Comparison of ENCODE assay signal across 34 cellular contexts in the genomic region with DNA sequence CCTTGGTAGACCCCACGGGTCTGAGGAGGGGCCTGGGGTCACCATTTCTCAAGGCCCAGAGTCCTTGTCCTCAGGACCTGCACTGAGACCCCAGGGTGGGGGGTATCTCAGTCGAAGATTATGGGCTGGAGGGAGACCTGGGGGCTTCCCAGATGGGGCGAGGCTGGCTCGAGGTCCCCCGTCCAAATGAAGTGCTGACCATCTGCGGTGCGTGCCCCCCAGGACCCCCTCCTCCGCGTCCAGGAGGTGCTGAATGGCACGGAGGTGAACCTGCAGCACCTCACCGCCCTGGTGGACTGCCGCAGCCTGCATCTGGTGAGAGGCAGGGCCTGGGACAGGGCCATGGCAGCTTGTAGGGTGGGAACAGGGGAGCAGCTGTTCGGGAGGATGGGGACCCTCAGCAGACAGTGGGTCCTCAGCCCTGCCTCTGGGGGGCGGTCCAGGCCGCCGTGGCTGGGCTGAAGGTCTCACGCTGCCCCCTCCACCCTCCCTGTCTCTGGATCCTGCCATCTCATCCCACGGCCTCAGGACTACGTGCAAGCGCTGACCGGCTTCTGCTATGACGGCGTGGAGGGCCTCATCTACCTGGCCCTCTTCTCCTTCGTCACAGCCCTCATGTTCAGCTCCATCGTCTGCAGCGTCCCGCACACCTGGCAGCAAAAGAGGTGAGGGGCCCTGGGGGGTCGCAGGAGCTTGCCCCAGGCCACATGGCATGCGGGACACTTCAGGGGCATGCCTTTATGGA. TPM values are rescaled to one million over a fixed set of nuclear protein-coding genes. Genes with fewer than 3 reads are reported as not detected.
"Had no signal": no experiment of that assay in that cellular context is flagged by ENCODE, and none has a peak within 500 bp of the region (broad histone marks: within the 10 kb centered on the region; RNA-seq: fewer than 3 reads in every experiment).

No MANE protein-coding gene starts in this region.

- H3K27ac Mint-ChIP-seq: activated B cell treated with CpG ODN at 0.5 μM for 24 hours; activated CD8-positive, alpha-beta T cell treated with anti-CD3 and anti-CD28 coated beads for 36 hours; activated naive CD8-positive, alpha-beta T cell; activated T-helper 17 cell treated with anti-CD3 and anti-CD28 coated beads, Interleukin-2, amount 50 U/mL, for 72 hours; dendritic cell treated with granulocyte-macrophage colony-stimulating factor and Interleukin-4, amounts not matched to agents 40 ng/mL and 50 ng/mL, for 4 days; endodermal cell; T-cell; T-helper 1 cell treated with Interleukin-12 subunit alpha and Interleukin-12 subunit beta and Interleukin-4 antibody, amounts not matched to agents 30 μg/mL and 1 μg/mL, for 36 hours; T-helper 2 cell treated with Interferon-gamma antibody and Interleukin-4, amounts not matched to agents 5 μg/mL and 100 μg/mL, for 36 hours had no signal

- H3K4me1 Mint-ChIP-seq: activated B cell treated with CpG ODN at 0.5 μM for 24 hours; activated T-helper 17 cell treated with anti-CD3 and anti-CD28 coated beads, Interleukin-2, amount 50 U/mL, for 72 hours; central memory CD8-positive, alpha-beta T cell; endodermal cell; T-cell had no signal

- FAIRE-seq: astrocyte, bronchial epithelial cell, frontal cortex had no signal

- H3K4me3 ChIP-seq: coronary artery, dorsolateral prefrontal cortex had no signal

- H3K27me3 ChIP-seq: brain microvascular endothelial cell, dorsolateral prefrontal cortex had no signal

- H3K27me3 Mint-ChIP-seq: activated B cell treated with CpG ODN at 0.5 μM for 24 hours; activated CD8-positive, alpha-beta T cell treated with anti-CD3 and anti-CD28 coated beads for 36 hours; activated naive CD8-positive, alpha-beta T cell; activated T-helper 17 cell treated with anti-CD3 and anti-CD28 coated beads, Interleukin-2, amount 50 U/mL, for 72 hours; central memory CD8-positive, alpha-beta T cell; dendritic cell treated with granulocyte-macrophage colony-stimulating factor and Interleukin-4, amounts not matched to agents 40 ng/mL and 50 ng/mL, for 4 days; T-cell had no signal

- ATAC-seq: activated CD4-positive, CD25-positive, alpha-beta regulatory T cell treated with anti-CD3 and anti-CD28 coated beads, Interleukin-2, amount 50 U/mL, for 24 hours; activated CD8-positive, alpha-beta T cell treated with anti-CD3 and anti-CD28 coated beads for 36 hours; activated T-cell treated with anti-CD3 and anti-CD28 coated beads, Interleukin-2, amount 50 U/mL, for 4 hours; activated T-helper 17 cell treated with anti-CD3 and anti-CD28 coated beads, Interleukin-2, amount 50 U/mL, for 72 hours; esophagus mucosa; T-cell had no signal

- DNase-seq: activated B cell treated with CpG ODN at 0.5 μM for 24 hours; activated CD4-positive, alpha-beta T cell treated with anti-CD3 and anti-CD28 coated beads for 48 hours; activated CD4-positive, alpha-beta T cell treated with anti-CD3 and anti-CD28 coated beads, Interleukin-2, amount 50 U/mL, for 1 hour; activated CD4-positive, alpha-beta T cell treated with anti-CD3 and anti-CD28 coated beads, Interleukin-2, amount 50 U/mL, for 48 hours; activated CD8-positive, alpha-beta memory T cell treated with anti-CD3 and anti-CD28 coated beads for 24 hours; activated CD8-positive, alpha-beta T cell treated with anti-CD3 and anti-CD28 coated beads for 36 hours; activated effector memory CD4-positive, alpha-beta T cell treated with Interleukin-2 at 50 U/mL for 16 hours; activated gamma-delta T cell treated with Interleukin-2 at 50 U/mL for 16 hours; activated naive CD4-positive, alpha-beta T cell treated with anti-CD3 and anti-CD28 coated beads, Interleukin-2, amount 50 U/mL, for 16 hours; activated naive CD4-positive, alpha-beta T cell treated with Interleukin-2 at 50 U/mL for 16 hours; activated T-cell treated with anti-CD3 and anti-CD28 coated beads, Interleukin-2, amount 50 U/mL, for 4 hours; amniotic stem cell; anterior cingulate cortex; brain microvascular endothelial cell; dorsolateral prefrontal cortex; effector memory CD4-positive, alpha-beta T cell; endodermal cell; foreskin fibroblast; SW 1271; T-cell; T1000; WERI-Rb-1 had no signal

- H3K27ac ChIP-seq: brain microvascular endothelial cell, coronary artery, dorsolateral prefrontal cortex, WERI-Rb-1 had no signal

- H3K4me3 Mint-ChIP-seq: activated B cell treated with CpG ODN at 0.5 μM for 24 hours; activated CD8-positive, alpha-beta T cell treated with anti-CD3 and anti-CD28 coated beads for 36 hours; activated naive CD8-positive, alpha-beta T cell; activated T-cell treated with anti-CD3 and anti-CD28 coated beads, Interleukin-2, amount 50 U/mL, for 4 hours; activated T-helper 17 cell treated with anti-CD3 and anti-CD28 coated beads, Interleukin-2, amount 50 U/mL, for 72 hours; central memory CD8-positive, alpha-beta T cell; dendritic cell treated with granulocyte-macrophage colony-stimulating factor and Interleukin-4, amounts not matched to agents 40 ng/mL and 50 ng/mL, for 4 days; endodermal cell; T-cell; T-helper 1 cell treated with Interleukin-12 subunit alpha and Interleukin-12 subunit beta and Interleukin-4 antibody, amounts not matched to agents 30 μg/mL and 1 μg/mL, for 36 hours; T-helper 2 cell treated with Interferon-gamma antibody and Interleukin-4, amounts not matched to agents 5 μg/mL and 100 μg/mL, for 36 hours had no signal

RNA-seq across cellular contexts. Expression of gene AMZ1, which starts 32.0 kb away (rescaled TPM):
- total RNA-seq: bronchial epithelial cell had no signal
